In genomic region chr6:91654844-91655192, GRCh38 we compare ENCODE assay signal across 23 cellular contexts.
"Had no signal": no experiment of that assay in that cellular context is flagged by ENCODE, and none has a peak within 500 bp of the region (broad histone marks: within the 10 kb centered on the region; RNA-seq: fewer than 3 reads in every experiment).

No MANE protein-coding gene starts in this region.

- H3K27me3 Mint-ChIP-seq: activated CD4-positive, alpha-beta T cell treated with anti-CD3 and anti-CD28 coated beads, Interleukin-2, amount 10 ng/mL, durations not matched to agents 7 days and 5 days; activated CD8-positive, alpha-beta memory T cell treated with anti-CD3 and anti-CD28 coated beads, Interleukin-2, amount 10 ng/mL, durations not matched to agents 7 days and 5 days; activated CD8-positive, alpha-beta T cell treated with anti-CD3 and anti-CD28 coated beads for 36 hours; activated naive CD4-positive, alpha-beta T cell treated with anti-CD3 and anti-CD28 coated beads, Interleukin-2, amount 10 ng/mL, durations not matched to agents 7 days and 5 days; activated naive CD8-positive, alpha-beta T cell treated with anti-CD3 and anti-CD28 coated beads, Interleukin-2, amount 50 U/mL, for 24 hours; naive B cell had no signal

- H3K27ac Mint-ChIP-seq: activated CD4-positive, alpha-beta T cell treated with anti-CD3 and anti-CD28 coated beads, Interleukin-2, amount 10 ng/mL, durations not matched to agents 7 days and 5 days; activated CD8-positive, alpha-beta memory T cell treated with anti-CD3 and anti-CD28 coated beads, Interleukin-2, amount 10 ng/mL, durations not matched to agents 7 days and 5 days; activated CD8-positive, alpha-beta T cell treated with anti-CD3 and anti-CD28 coated beads for 36 hours; activated naive CD4-positive, alpha-beta T cell treated with anti-CD3 and anti-CD28 coated beads, Interleukin-2, amount 10 ng/mL, durations not matched to agents 7 days and 5 days; activated naive CD8-positive, alpha-beta T cell treated with anti-CD3 and anti-CD28 coated beads, Interleukin-2, amount 50 U/mL, for 24 hours; naive B cell had no signal

- H3K9me3 Mint-ChIP-seq: activated CD8-positive, alpha-beta T cell treated with anti-CD3 and anti-CD28 coated beads for 36 hours; activated naive CD8-positive, alpha-beta T cell treated with anti-CD3 and anti-CD28 coated beads, Interleukin-2, amount 50 U/mL, for 24 hours; neural crest cell had no signal

- H3K36me3 ChIP-seq: cardiac muscle cell, left lung, uterus had no signal

- ATAC-seq: activated CD8-positive, alpha-beta memory T cell treated with anti-CD3 and anti-CD28 coated beads, Interleukin-2, amount 10 ng/mL, durations not matched to agents 7 days and 5 days; activated CD8-positive, alpha-beta T cell treated with anti-CD3 and anti-CD28 coated beads for 36 hours; activated naive CD8-positive, alpha-beta T cell treated with anti-CD3 and anti-CD28 coated beads, Interleukin-2, amount 50 U/mL, for 24 hours; left lung; sciatic nerve had no signal

- H3K4me3 ChIP-seq: cardiac muscle cell, left lung, lung, testis, uterus had no signal

- H3K4me1 Mint-ChIP-seq: activated CD4-positive, alpha-beta T cell treated with anti-CD3 and anti-CD28 coated beads, Interleukin-2, amount 10 ng/mL, durations not matched to agents 7 days and 5 days; activated CD8-positive, alpha-beta memory T cell treated with anti-CD3 and anti-CD28 coated beads, Interleukin-2, amount 10 ng/mL, durations not matched to agents 7 days and 5 days; activated naive CD4-positive, alpha-beta T cell treated with anti-CD3 and anti-CD28 coated beads, Interleukin-2, amount 10 ng/mL, durations not matched to agents 7 days and 5 days; activated naive CD8-positive, alpha-beta T cell treated with anti-CD3 and anti-CD28 coated beads, Interleukin-2, amount 50 U/mL, for 24 hours; naive B cell had no signal

- H3K27ac ChIP-seq: cardiac muscle cell, left lung, testis, uterus, VCaP had no signal

- H3K36me3 Mint-ChIP-seq: activated CD8-positive, alpha-beta memory T cell treated with anti-CD3 and anti-CD28 coated beads, Interleukin-2, amount 10 ng/mL, durations not matched to agents 7 days and 5 days; activated naive CD4-positive, alpha-beta T cell treated with anti-CD3 and anti-CD28 coated beads, Interleukin-2, amount 10 ng/mL, durations not matched to agents 7 days and 5 days; naive B cell had no signal

- H3K9me3 ChIP-seq: left lung, testis, uterus had no signal

- H3K4me1 ChIP-seq: left lung, uterus had no signal

- DNase-seq: activated CD4-positive, alpha-beta T cell treated with anti-CD3 and anti-CD28 coated beads, Interleukin-2, amount 10 ng/mL, durations not matched to agents 7 days and 5 days; activated CD4-positive, CD25-positive, alpha-beta regulatory T cell treated with anti-CD3 and anti-CD28 coated beads, Interleukin-2, amount 50 U/mL, for 72 hours; activated CD8-positive, alpha-beta memory T cell treated with anti-CD3 and anti-CD28 coated beads, Interleukin-2, amount 10 ng/mL, durations not matched to agents 7 days and 5 days; activated CD8-positive, alpha-beta T cell treated with anti-CD3 and anti-CD28 coated beads for 36 hours; activated effector memory CD4-positive, alpha-beta T cell treated with anti-CD3 and anti-CD28 coated beads, Interleukin-2, amount 50 U/mL, for 16 hours; activated naive CD4-positive, alpha-beta T cell treated with anti-CD3 and anti-CD28 coated beads, Interleukin-2, amount 10 ng/mL, durations not matched to agents 7 days and 5 days; activated naive CD8-positive, alpha-beta T cell treated with anti-CD3 and anti-CD28 coated beads, Interleukin-2, amount 50 U/mL, for 24 hours; activated T-cell treated with anti-CD3 and anti-CD28 coated beads for 4 hours; kidney glomerular epithelial cell; left lung; naive B cell; small intestine; stimulated activated CD4-positive, alpha-beta T cell treated with anti-CD3 and anti-CD28 coated beads, Interleukin-15, amount 100 ng/mL, for 24 hours; stimulated activated CD8-positive, alpha-beta memory T cell treated with anti-CD3 and anti-CD28 coated beads, Interleukin-4, amount 100 ng/mL, for 48 hours; stimulated activated naive CD4-positive, alpha-beta T cell; testis; trophoblast cell; uterus had no signal

- H3K27me3 ChIP-seq: cardiac muscle cell, left lung, testis, uterus had no signal

- H3K4me3 Mint-ChIP-seq: activated CD4-positive, alpha-beta T cell treated with anti-CD3 and anti-CD28 coated beads, Interleukin-2, amount 10 ng/mL, durations not matched to agents 7 days and 5 days; activated CD8-positive, alpha-beta memory T cell treated with anti-CD3 and anti-CD28 coated beads, Interleukin-2, amount 10 ng/mL, durations not matched to agents 7 days and 5 days; activated CD8-positive, alpha-beta T cell treated with anti-CD3 and anti-CD28 coated beads for 36 hours; activated naive CD4-positive, alpha-beta T cell treated with anti-CD3 and anti-CD28 coated beads, Interleukin-2, amount 10 ng/mL, durations not matched to agents 7 days and 5 days; activated naive CD8-positive, alpha-beta T cell treated with anti-CD3 and anti-CD28 coated beads, Interleukin-2, amount 50 U/mL, for 24 hours; naive B cell; neural crest cell had no signal
